12 cellular contexts compared by ENCODE assay signal in genomic region chr17:42781639-42782401, GRCh38. TPM values are rescaled to one million over a fixed set of nuclear protein-coding genes. Genes with fewer than 3 reads are reported as not detected.
DNase-seq lines count a peak whose midpoint lies in the region; ATAC-seq and TF ChIP-seq lines count a peak whose summit lies in the region.
"Had no signal": no experiment of that assay in that cellular context is flagged by ENCODE, and none has a peak within 500 bp of the region (broad histone marks: within the 10 kb centered on the region; RNA-seq: fewer than 3 reads in every experiment).

No MANE protein-coding gene starts in this region.

- H3K27me3 Mint-ChIP-seq in progenitor cell of endocrine pancreas: peaks cover 35% of the 10 kb centered on the region

- peaks cover 7% of the 10 kb centered on the region for H3F3A ChIP-seq in SK-N-SH (replicated peaks; ENCODE audit: insufficient read depth)

- no peaks in the 10 kb centered on the region for H3K9me3 ChIP-seq in DND-41 (ENCODE audit: insufficient read depth, low read length, severe bottlenecking)
- no peaks in the 10 kb centered on the region for H3K9me3 ChIP-seq in SK-N-SH
- no peaks in the 10 kb centered on the region for H3K9me3 ChIP-seq in heart right ventricle

- H3K4me1 ChIP-seq in DND-41 (ENCODE audit: insufficient read depth, low read length): no peaks in the 10 kb centered on the region
- H3K4me1 ChIP-seq in SK-N-SH (ENCODE audit: control insufficient read depth in 1 of 2, insufficient read depth in 2 of 2, low read depth in 1 of 2, low read length in 1 of 2): peaks cover 14% of the 10 kb centered on the region in 2 experiments; a peak in 3 of 4 replicates
- H3K4me1 ChIP-seq in heart right ventricle: peaks cover 8 to 35% (median 26%) of the 10 kb centered on the region in 9 donors

- H3K4me1 Mint-ChIP-seq in progenitor cell of endocrine pancreas (ENCODE audit: low read depth): peaks cover 14% of the 10 kb centered on the region

- no peak overlapping the region for H3K27ac Mint-ChIP-seq in progenitor cell of endocrine pancreas
- H3K27ac Mint-ChIP-seq: activated B cell treated with CpG ODN at 0.5 μM for 24 hours; activated T-cell treated with anti-CD3 and anti-CD28 coated beads, Interleukin-2, amount 50 U/mL, for 24 hours had no signal

- no peaks in the 10 kb centered on the region for H3K9me2 ChIP-seq in SK-N-SH

- DNase-seq in DND-41 (no peak), SK-N-SH (peak; percentile 38), fibroblast of mammary gland (ENCODE audit: low read depth) (no peak), progenitor cell of endocrine pancreas (ENCODE audit: low spot score, unreplicated experiment) (no peak), NCI-H2196 treated with DMSO at 0.1 percent for 48 hours (lab: John Stamatoyannopoulos, UW; ENCODE audit: unreplicated experiment) (no peak), NCI-H128 (lab: John Stamatoyannopoulos, UW; ENCODE audit: unreplicated experiment) (no peak), T-helper 2 cell (no peak), heart right ventricle (no peak)
- DNase-seq: activated B cell treated with CpG ODN at 0.5 μM for 24 hours, NCI-H510A had no signal

- no peaks in the 10 kb centered on the region for H3K9me3 Mint-ChIP-seq in progenitor cell of endocrine pancreas (ENCODE audit: low read depth)
- H3K9me3 Mint-ChIP-seq: activated B cell treated with CpG ODN at 0.5 μM for 24 hours; activated T-cell treated with anti-CD3 and anti-CD28 coated beads, Interleukin-2, amount 50 U/mL, for 24 hours had no signal

- peaks cover 34% of the 10 kb centered on the region for H3K36me3 ChIP-seq in DND-41 (ENCODE audit: insufficient read depth, low read length)
- H3K36me3 ChIP-seq in SK-N-SH (replicated peaks in 1 of 2; ENCODE audit: control insufficient read depth in 1 of 2, insufficient read depth in 2 of 2, low read length in 1 of 2): peaks cover 20 to 22% of the 10 kb centered on the region in 2 experiments
- H3K36me3 ChIP-seq in heart right ventricle: peaks cover 0 to 31% (median 21%) of the 10 kb centered on the region in 9 donors

- H3K9ac ChIP-seq in DND-41 (ENCODE audit: low read depth, low read length) (no peak overlapping the region), SK-N-SH (peak overlapping the region; percentile 87)

- H3K36me3 Mint-ChIP-seq in progenitor cell of endocrine pancreas (ENCODE audit: insufficient read depth): peaks cover 6% of the 10 kb centered on the region

- TF ChIP-seq EP300 in SK-N-SH (IDR thresholded peaks at IDR 0.05; ENCODE audit: borderline replicate concordance in 1 of 2, low read depth in 1 of 2, low read length in 1 of 2): no peak

- H3K4me3 ChIP-seq in DND-41 (ENCODE audit: low read depth in 1 of 2, low read length in 2 of 2) (no peak overlapping the region), SK-N-SH (ENCODE audit: low read depth in 2 of 2, low read length in 1 of 2) (peak overlapping the region; percentile 61 to 84; a peak in 3 of 4 replicates), fibroblast of mammary gland (ENCODE audit: control insufficient read depth, low read depth, low read length) (peak overlapping the region; percentile 64), heart right ventricle (no peak overlapping the region)

- WGBS in SK-N-SH (ENCODE audit: low lambda C conversion rate): 64% methylated on average over 11 of the region's 19 CpGs
- WGBS in heart right ventricle, 2 donors: 24 to 25% methylated on average over 16 to 19 of the region's 19 CpGs

- H3K4me3 Mint-ChIP-seq in progenitor cell of endocrine pancreas (ENCODE audit: low read depth): peak overlapping the region; percentile 69
- H3K4me3 Mint-ChIP-seq: activated T-cell treated with anti-CD3 and anti-CD28 coated beads, Interleukin-2, amount 50 U/mL, for 24 hours had no signal

- intact Hi-C loops in heart right ventricle (cut with DNase I): no loop called here

- H4K20me1 ChIP-seq in DND-41 (ENCODE audit: insufficient read depth, low read length) (no peaks in the 10 kb centered on the region), SK-N-SH (ENCODE audit: insufficient read depth) (no peaks in the 10 kb centered on the region)

- TF ChIP-seq CTCF in DND-41 (IDR thresholded peaks at IDR 0.05; ENCODE audit: borderline replicate concordance, extremely low read depth, low read length, poor library complexity, severe bottlenecking) (no peak), SK-N-SH (IDR thresholded peaks at IDR 0.05) (no peak), fibroblast of mammary gland (conservative IDR thresholded peaks at IDR 0.05; ENCODE audit: control insufficient read depth, insufficient read depth, low read depth, low read length) (no peak), progenitor cell of endocrine pancreas (IDR thresholded peaks at IDR 0.05; ENCODE audit: unreplicated experiment) (no peak), heart right ventricle (IDR thresholded peaks at IDR 0.05) (no peak)

- no peak for TF ChIP-seq RAD21 in SK-N-SH (IDR thresholded peaks at IDR 0.05; ENCODE audit: low read length)

- H3K27me3 ChIP-seq in DND-41 (ENCODE audit: insufficient read depth, low read length, poor library complexity): no peaks in the 10 kb centered on the region
- H3K27me3 ChIP-seq in SK-N-SH (ENCODE audit: insufficient read depth): no peaks in the 10 kb centered on the region
- peaks cover 0 to 74% (median 68%) of the 10 kb centered on the region in 7 donors for H3K27me3 ChIP-seq in heart right ventricle

- H3K27ac ChIP-seq in DND-41 (ENCODE audit: low read length): no peak overlapping the region
- H3K27ac ChIP-seq in SK-N-SH (ENCODE audit: low read depth in 2 of 2, low read length in 1 of 2): peak overlapping the region in 1 of 2 experiments; percentile 58; a peak in 2 of 4 replicates
- H3K27ac ChIP-seq in heart right ventricle: no peak overlapping the region
- H3K27ac ChIP-seq: cardiac muscle cell had no signal

- H3K4me2 ChIP-seq in DND-41 (ENCODE audit: insufficient read depth, low read length) (no peak overlapping the region), SK-N-SH (peak overlapping the region; percentile 98)

- CTCF ChIA-PET in SK-N-SH (lab: Yijun Ruan, JAX): interaction anchor here (0.7 to 1.8 kb wide), 4 partner anchors 8 to 204 kb away, joined by 3 to 7 read pairs (median 4); partner anchors contain the start of genes BECN1 and VPS25

- ATAC-seq in DND-41 (ENCODE audit: insufficient read depth, low read depth): 0 out of 3 replicates have a peak, but pooled peaks have one; percentile 10
- ATAC-seq in heart right ventricle: no peak

- H2AFZ ChIP-seq in DND-41 (ENCODE audit: low read depth, low read length) (no peak overlapping the region), SK-N-SH (ENCODE audit: low read depth) (no peak overlapping the region; the same call in 1 of the 2 replicates)

- no peaks in the 10 kb centered on the region for H3K79me2 ChIP-seq in DND-41 (ENCODE audit: insufficient read depth, low read length)
- peaks cover 49% of the 10 kb centered on the region for H3K79me2 ChIP-seq in SK-N-SH (ENCODE audit: insufficient read depth)

- POLR2A ChIA-PET in SK-N-SH (lab: Yijun Ruan, JAX): interaction anchor here (1.8 kb wide), 1 partner anchor 8 kb away, joined by 6 read pairs; the partner anchor contains the start of gene VPS25

RNA-seq across cellular contexts. Expression of gene WNK4, which starts 1.4 kb away (rescaled TPM):
- polyA plus RNA-seq in SK-N-SH (2012; rRNA removed) (8.7 and 12.5 TPM in 2 replicates), heart right ventricle (under 1 TPM; 0.03 to 0.07 TPM)
- polyA plus RNA-seq in SK-N-SH (2012; cell fraction: cytosol; rRNA removed): 4.5 and 6.2 TPM in 2 replicates
- polyA plus RNA-seq in SK-N-SH (2012; cell fraction: nucleus; rRNA removed): 45.5 and 57.2 TPM in 2 replicates
- total RNA-seq in progenitor cell of endocrine pancreas (5.8 and 6.3 TPM in 2 replicates), heart right ventricle (under 1 TPM in 1 of 10 donors, not detected in 9; 0.14 TPM)

RNA-seq across cellular contexts. Expression of gene VPS25, which starts 8.6 kb away (rescaled TPM):
- polyA plus RNA-seq in SK-N-SH (2012; rRNA removed) (127 and 158 TPM in 2 replicates), heart right ventricle (10 to 100 TPM; 28.0 to 80.9 TPM)
- 112 and 145 TPM in 2 replicates for polyA plus RNA-seq in SK-N-SH (2012; cell fraction: cytosol; rRNA removed)
- polyA plus RNA-seq in SK-N-SH (2012; cell fraction: nucleus; rRNA removed): 67.3 and 101 TPM in 2 replicates
- total RNA-seq in progenitor cell of endocrine pancreas (76.5 and 81.3 TPM in 2 replicates), heart right ventricle (10 to 100 TPM; 33.3 to 47.4 (median 37.3) TPM)

RNA-seq across cellular contexts. Expression of gene COA3, which starts 16.7 kb away (rescaled TPM):
- polyA plus RNA-seq in SK-N-SH (2012; rRNA removed) (90.5 and 103 TPM in 2 replicates), heart right ventricle (100 to 1,000 TPM in 1 of 2 donors, 10 to 100 TPM in 1; 91.2 to 142 TPM)
- 91.5 and 93.2 TPM in 2 replicates for polyA plus RNA-seq in SK-N-SH (2012; cell fraction: cytosol; rRNA removed)
- polyA plus RNA-seq in SK-N-SH (2012; cell fraction: nucleus; rRNA removed): 36.0 and 45.7 TPM in 2 replicates
- total RNA-seq in progenitor cell of endocrine pancreas (84.9 and 85.4 TPM in 2 replicates), heart right ventricle (10 to 100 TPM; 56.1 to 85.7 (median 72.1) TPM)

RNA-seq across cellular contexts. Expression of gene CNTD1, which starts 16.8 kb away (rescaled TPM):
- 0.26 TPM in 1 of 2 replicates, not detected in the other for polyA plus RNA-seq in SK-N-SH (2012; rRNA removed)
- polyA plus RNA-seq in SK-N-SH (2012; cell fraction: cytosol; rRNA removed): 0.10 and 0.30 TPM in 2 replicates
- 0.18 and 0.19 TPM in 2 replicates for polyA plus RNA-seq in SK-N-SH (2012; cell fraction: nucleus; rRNA removed)
- not detected in 2 replicates for total RNA-seq in progenitor cell of endocrine pancreas
- total RNA-seq in heart right ventricle: under 1 TPM in 3 of 10 donors, not detected in 7; 0.11 to 0.42 (median 0.39) TPM
- polyA plus RNA-seq in heart right ventricle: under 1 TPM; 0.20 to 0.29 TPM
- total RNA-seq: activated B cell treated with CpG ODN at 0.5 μM for 24 hours had no signal

RNA-seq across cellular contexts. Expression of gene RAMP2, which starts 20.8 kb away (rescaled TPM):
- polyA plus RNA-seq in SK-N-SH (2012; rRNA removed): 2.5 and 3.0 TPM in 2 replicates
- polyA plus RNA-seq in SK-N-SH (2012; cell fraction: cytosol; rRNA removed): 2.3 and 2.9 TPM in 2 replicates
- polyA plus RNA-seq in SK-N-SH (2012; cell fraction: nucleus; rRNA removed): 0.52 and 0.61 TPM in 2 replicates
- total RNA-seq in progenitor cell of endocrine pancreas: 4.3 and 4.4 TPM in 2 replicates
- 10 to 100 TPM; 32.1 to 54.8 (median 38.2) TPM for total RNA-seq in heart right ventricle
- 100 to 1,000 TPM in 1 of 2 donors, 10 to 100 TPM in 1; 46.4 to 105 TPM for polyA plus RNA-seq in heart right ventricle
- total RNA-seq: activated B cell treated with CpG ODN at 0.5 μM for 24 hours had no signal

Comparison
In these comparisons a context has a peak if more than half of its experiments do, and no peak if none do; other contexts are left out.
1. H3K4me3 ChIP-seq: peak in SK-N-SH (2 of 2) and fibroblast of mammary gland (single experiment); none in DND-41 (0 of 2) and heart right ventricle (0 of 10).